8 cellular contexts compared by ENCODE assay signal in the genomic region with DNA sequence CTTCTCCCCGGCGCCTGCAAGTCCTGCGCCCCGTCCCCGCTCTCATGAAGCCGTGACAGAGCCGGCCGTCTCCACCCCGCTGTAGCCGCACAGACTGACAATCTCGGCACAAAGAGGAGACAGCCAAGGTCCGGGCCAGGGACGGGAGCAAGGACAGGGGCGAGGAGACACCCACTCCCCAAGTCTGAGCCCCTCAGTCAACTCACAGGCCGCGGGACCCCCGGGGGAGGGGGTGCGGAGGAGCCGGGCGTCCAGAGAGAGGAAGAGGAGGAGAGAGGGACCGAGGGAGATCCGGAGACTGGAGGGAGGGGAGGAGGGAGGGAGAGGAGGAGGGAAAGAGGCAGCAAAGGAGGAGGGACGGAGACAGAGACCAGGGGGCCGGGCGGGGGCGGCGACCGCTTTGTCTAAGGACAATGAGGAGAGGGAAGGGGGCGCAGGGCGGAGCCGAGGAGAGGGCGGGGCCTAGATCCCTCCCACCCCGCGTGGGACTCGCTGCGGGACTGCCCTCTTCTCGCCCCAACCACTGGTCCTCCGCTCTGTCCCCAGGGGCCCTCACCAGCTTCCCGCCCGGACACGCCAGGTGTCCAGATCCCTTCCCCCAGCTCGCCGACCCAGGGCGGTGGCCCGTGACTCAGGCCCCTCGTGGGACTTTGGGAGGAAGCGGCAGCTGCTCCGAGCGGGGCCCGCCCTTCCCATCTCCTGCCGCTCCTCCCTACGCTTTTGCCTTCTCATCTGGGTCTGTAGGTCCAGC. TPM values are rescaled to one million over a fixed set of nuclear protein-coding genes. Genes with fewer than 3 reads are reported as not detected.
DNase-seq lines count a peak whose midpoint lies in the region; ATAC-seq and TF ChIP-seq lines count a peak whose summit lies in the region.

No MANE protein-coding gene starts in this region.

- TF ChIP-seq CTCF in AG09309 (IDR thresholded peaks at IDR 0.05; ENCODE audit: control insufficient read depth, insufficient read depth, low read depth, low read length, missing control alignments) (no peak), liver (IDR thresholded peaks at IDR 0.05; ENCODE audit: low read depth, low read length, missing input control) (no peak)

- ATAC-seq in GM19035 (IDR thresholded peaks at IDR 0.05; ENCODE audit: unreplicated experiment) (peak; percentile 35), HG03442 (IDR thresholded peaks at IDR 0.05; ENCODE audit: unreplicated experiment) (peak; percentile 46)

- H3K9me3 Mint-ChIP-seq in activated CD4-positive, alpha-beta T cell treated with anti-CD3 and anti-CD28 coated beads, Interleukin-2, amount 10 ng/mL, durations not matched to agents 24 days and 14 days: no peaks in the 10 kb centered on the region
- no peaks in the 10 kb centered on the region for H3K9me3 Mint-ChIP-seq in dendritic cell treated with granulocyte-macrophage colony-stimulating factor and Interleukin-4, amounts not matched to agents 40 ng/mL and 50 ng/mL, for 4 days

- H3K9ac ChIP-seq in liver (ENCODE audit: low read depth in 1 of 2, low read length in 2 of 2): peak overlapping the region; percentile 30 to 77

- H3K27ac Mint-ChIP-seq in activated CD4-positive, alpha-beta T cell treated with anti-CD3 and anti-CD28 coated beads, Interleukin-2, amount 10 ng/mL, durations not matched to agents 24 days and 14 days: peak overlapping the region; percentile 93
- peak overlapping the region; percentile 91 for H3K27ac Mint-ChIP-seq in dendritic cell treated with granulocyte-macrophage colony-stimulating factor and Interleukin-4, amounts not matched to agents 40 ng/mL and 50 ng/mL, for 4 days

- DNase-seq in AG09309 (ENCODE audit: low read depth) (peak; percentile 85), NCI-H510A treated with DMSO at 0.1 percent for 48 hours (lab: John Stamatoyannopoulos, UW) (peak; percentile 77)
- peak; percentile 96 for DNase-seq in activated CD4-positive, alpha-beta T cell treated with anti-CD3 and anti-CD28 coated beads, Interleukin-2, amount 10 ng/mL, durations not matched to agents 24 days and 14 days
- peak; percentile 78 for DNase-seq in stimulated activated CD4-positive, alpha-beta T cell treated with anti-CD3 and anti-CD28 coated beads, Interleukin-2, amount 100 ng/mL, for 48 hours

- intact Hi-C loops in activated CD4-positive, alpha-beta T cell treated with anti-CD3 and anti-CD28 coated beads, Interleukin-2, amount 10 ng/mL, durations not matched to agents 24 days and 14 days (cut with micrococcal nuclease): loop anchor here (1.0 to 10.0 kb wide), 3 partner anchors 30 to 808 kb away; a partner anchor contains a TSS
- intact Hi-C loops in dendritic cell treated with granulocyte-macrophage colony-stimulating factor and Interleukin-4, amounts not matched to agents 40 ng/mL and 50 ng/mL, for 4 days (cut with micrococcal nuclease): loop anchor here (1.0 kb wide), 1 partner anchor 30 kb away; a partner anchor contains a TSS

- H3K27me3 ChIP-seq in liver (ENCODE audit: control insufficient read depth in 4 of 4, insufficient read depth in 4 of 4, low read length in 3 of 4): no peaks in the 10 kb centered on the region

- no peaks in the 10 kb centered on the region for H3K9me3 ChIP-seq in liver (ENCODE audit: control insufficient read depth in 4 of 4, low read length in 3 of 4)

- peak overlapping the region; percentile 97 to 99 for H3K27ac ChIP-seq in liver (ENCODE audit: low read depth in 1 of 2, low read length in 2 of 2)

- under 1% methylated on average over 52 of the region's 52 CpGs for WGBS in liver

- H3K4me1 ChIP-seq in liver (ENCODE audit: control insufficient read depth in 4 of 4, insufficient read depth in 4 of 4, low read length in 3 of 4): peaks cover 21 to 74% (median 60%) of the 10 kb centered on the region in 4 donors

- H3K4me3 ChIP-seq in AG09309 (ENCODE audit: control insufficient read depth, low read depth, low read length) (peak overlapping the region; percentile 89), liver (ENCODE audit: low read depth in 1 of 3, low read length in 3 of 3) (peak overlapping the region; percentile 60 to 77 (median 60))

- peak overlapping the region; percentile 94 for H3K4me3 Mint-ChIP-seq in activated CD4-positive, alpha-beta T cell treated with anti-CD3 and anti-CD28 coated beads, Interleukin-2, amount 10 ng/mL, durations not matched to agents 24 days and 14 days
- peak overlapping the region; percentile 93 for H3K4me3 Mint-ChIP-seq in dendritic cell treated with granulocyte-macrophage colony-stimulating factor and Interleukin-4, amounts not matched to agents 40 ng/mL and 50 ng/mL, for 4 days

- H3K4me1 Mint-ChIP-seq in activated CD4-positive, alpha-beta T cell treated with anti-CD3 and anti-CD28 coated beads, Interleukin-2, amount 10 ng/mL, durations not matched to agents 24 days and 14 days: peaks cover 53% of the 10 kb centered on the region
- H3K4me1 Mint-ChIP-seq in dendritic cell treated with granulocyte-macrophage colony-stimulating factor and Interleukin-4, amounts not matched to agents 40 ng/mL and 50 ng/mL, for 4 days (ENCODE audit: low read depth): peaks cover 56% of the 10 kb centered on the region

- TF ChIP-seq RAD21 in liver (IDR thresholded peaks at IDR 0.05): no peak

- H3K36me3 ChIP-seq in liver (ENCODE audit: control insufficient read depth in 4 of 4, insufficient read depth in 3 of 4, low read depth in 1 of 4, low read length in 3 of 4): no peaks in the 10 kb centered on the region

- H3K36me3 Mint-ChIP-seq in activated CD4-positive, alpha-beta T cell treated with anti-CD3 and anti-CD28 coated beads, Interleukin-2, amount 10 ng/mL, durations not matched to agents 24 days and 14 days (ENCODE audit: low read depth): peaks cover 47% of the 10 kb centered on the region
- peaks cover 80% of the 10 kb centered on the region for H3K36me3 Mint-ChIP-seq in dendritic cell treated with granulocyte-macrophage colony-stimulating factor and Interleukin-4, amounts not matched to agents 40 ng/mL and 50 ng/mL, for 4 days (ENCODE audit: low read depth)

- no peaks in the 10 kb centered on the region for H3K27me3 Mint-ChIP-seq in activated CD4-positive, alpha-beta T cell treated with anti-CD3 and anti-CD28 coated beads, Interleukin-2, amount 10 ng/mL, durations not matched to agents 24 days and 14 days
- no peaks in the 10 kb centered on the region for H3K27me3 Mint-ChIP-seq in dendritic cell treated with granulocyte-macrophage colony-stimulating factor and Interleukin-4, amounts not matched to agents 40 ng/mL and 50 ng/mL, for 4 days

TF ChIP-seq in liver, 16 proteins besides CTCF, POLR2A, EP300 and RAD21:
- no peak for TF ChIP-seq HNF4G (IDR thresholded peaks at IDR 0.05)
- TF ChIP-seq YY1 (IDR thresholded peaks at IDR 0.05): peak; percentile 9
- peak; percentile 46 for TF ChIP-seq SP1 (IDR thresholded peaks at IDR 0.05)
- peak; percentile 29 for TF ChIP-seq NR2F2 (IDR thresholded peaks at IDR 0.05)
- peak; percentile 41 to 42 for TF ChIP-seq EGR1 (IDR thresholded peaks at IDR 0.05; ENCODE audit: low read depth in 2 of 2)
- TF ChIP-seq RXRA (IDR thresholded peaks at IDR 0.05): peak in 1 of 2 donors; percentile 42
- TF ChIP-seq FOXA1 (IDR thresholded peaks at IDR 0.05): no peak

RNA-seq across cellular contexts. Expression of a gene that starts 0.6 kb away (rescaled TPM):
- 167 and 169 TPM in 2 replicates for total RNA-seq in activated CD4-positive, alpha-beta T cell treated with anti-CD3 and anti-CD28 coated beads, Interleukin-2, amount 10 ng/mL, durations not matched to agents 24 days and 14 days
- 10 to 100 TPM; 11.4 to 11.5 TPM for total RNA-seq in liver
- polyA plus RNA-seq in liver: 10 to 100 TPM in 1 of 2 donors, 1 to 10 TPM in 1; 7.4 to 17.4 TPM

RNA-seq across cellular contexts. Expression of a gene that starts 3.7 kb away (rescaled TPM):
- 20.2 and 20.5 TPM in 2 replicates for total RNA-seq in activated CD4-positive, alpha-beta T cell treated with anti-CD3 and anti-CD28 coated beads, Interleukin-2, amount 10 ng/mL, durations not matched to agents 24 days and 14 days
- total RNA-seq in liver: 1 to 10 TPM in 1 of 2 donors, under 1 TPM in 1; 0.59 to 2.3 TPM
- polyA plus RNA-seq in liver: 1 to 10 TPM; 2.4 to 3.3 TPM

RNA-seq across cellular contexts. Expression of a gene that starts 14.3 kb away (rescaled TPM):
- total RNA-seq in activated CD4-positive, alpha-beta T cell treated with anti-CD3 and anti-CD28 coated beads, Interleukin-2, amount 10 ng/mL, durations not matched to agents 24 days and 14 days: 53.4 and 56.7 TPM in 2 replicates
- total RNA-seq in liver: 10 to 100 TPM; 20.6 to 23.9 TPM
- 10 to 100 TPM; 10.1 to 14.2 TPM for polyA plus RNA-seq in liver

RNA-seq across cellular contexts. Expression of a gene that starts 30.0 kb away (rescaled TPM):
- total RNA-seq in activated CD4-positive, alpha-beta T cell treated with anti-CD3 and anti-CD28 coated beads, Interleukin-2, amount 10 ng/mL, durations not matched to agents 24 days and 14 days: 93.9 and 97.2 TPM in 2 replicates
- total RNA-seq in liver: 10 to 100 TPM in 1 of 2 donors, 1 to 10 TPM in 1; 9.0 to 15.5 TPM
- 1 to 10 TPM; 5.9 to 7.7 TPM for polyA plus RNA-seq in liver

RNA-seq across cellular contexts. Expression of a gene that starts 33.1 kb away (rescaled TPM):
- 1,084 and 1,089 TPM in 2 replicates for total RNA-seq in activated CD4-positive, alpha-beta T cell treated with anti-CD3 and anti-CD28 coated beads, Interleukin-2, amount 10 ng/mL, durations not matched to agents 24 days and 14 days
- total RNA-seq in liver: 100 to 1,000 TPM; 197 to 533 TPM
- 100 to 1,000 TPM; 115 to 224 TPM for polyA plus RNA-seq in liver

Comparison
In these comparisons a context has a peak if more than half of its experiments do, and no peak if none do; other contexts are left out.
1. Peak in every context shown above with its lines: DNase-seq, ATAC-seq, H3K4me3 ChIP-seq and H3K27ac ChIP-seq.
2. RNA of a gene that starts 0.6 kb away (total RNA-seq): 167 to 169 TPM in activated CD4-positive, alpha-beta T cell treated with anti-CD3 and anti-CD28 coated beads, Interleukin-2, amount 10 ng/mL, durations not matched to agents 24 days and 14 days; 11.4 to 11.5 TPM in liver; every median in the first group is over 10 times any median in the second.